8 cellular contexts compared by ENCODE assay signal in genomic region chr5:73497537-73498056, GRCh38. TPM values are rescaled to one million over a fixed set of nuclear protein-coding genes. Genes with fewer than 3 reads are reported as not detected.
A peak's percentile ranks its signal among the peaks of the same experiment; 100 is the strongest.
DNase-seq lines count a peak whose midpoint lies in the region; ATAC-seq and TF ChIP-seq lines count a peak whose summit lies in the region.

No MANE protein-coding gene starts in this region.

- peaks cover 0 to 1% (median 0%) of the 10 kb centered on the region in 7 donors for H3K9me3 Mint-ChIP-seq in CD4-positive, CD25-positive, alpha-beta regulatory T cell
- H3K9me3 Mint-ChIP-seq in central memory CD8-positive, alpha-beta T cell = no peaks in the 10 kb centered on the region

- no peak for DNase-seq in CD4-positive, CD25-positive, alpha-beta regulatory T cell
- DNase-seq in LNCaP clone FGC (ENCODE audit: low read depth) (no peak), ureter (ENCODE audit: low spot score) (no peak), Kasumi-1 (lab: John Stamatoyannopoulos, UW) (no peak), NCI-H1092 treated with DMSO at 0.1 percent for 48 hours (lab: John Stamatoyannopoulos, UW) (no peak)
- DNase-seq in central memory CD8-positive, alpha-beta T cell (ENCODE audit: low spot score in 2 of 2) = no peak

- H3K27me3 ChIP-seq in CD4-positive, CD25-positive, alpha-beta regulatory T cell (ENCODE audit: control insufficient read depth, insufficient read depth, low read length) = peaks cover 10% of the 10 kb centered on the region
- peaks cover 0 to 3% of the 10 kb centered on the region in 2 donors for H3K27me3 ChIP-seq in muscle layer of colon (ENCODE audit: control insufficient read depth in 1 of 2, insufficient read depth in 2 of 2, low read length in 2 of 2)

- TF ChIP-seq CTCF in LNCaP clone FGC (IDR thresholded peaks at IDR 0.05; ENCODE audit: control insufficient read depth, extremely low read depth, insufficient read depth) = no peak

- H3K4me3 ChIP-seq in CD4-positive, CD25-positive, alpha-beta regulatory T cell (ENCODE audit: low read depth, low read length) = peak overlapping the region; percentile 96
- peak overlapping the region; percentile 72 for H3K4me3 ChIP-seq in LNCaP clone FGC (ENCODE audit: low read depth, low read length)
- H3K4me3 ChIP-seq in muscle layer of colon (ENCODE audit: low read depth in 1 of 2, low read length in 2 of 2) = peak overlapping the region; percentile 81

- peak overlapping the region; percentile 97 to 99 (median 98) for H3K4me3 Mint-ChIP-seq in CD4-positive, CD25-positive, alpha-beta regulatory T cell
- H3K4me3 Mint-ChIP-seq in central memory CD8-positive, alpha-beta T cell = peak overlapping the region; percentile 97

- H3K27ac ChIP-seq in CD4-positive, CD25-positive, alpha-beta regulatory T cell (ENCODE audit: insufficient read depth, low read length, poor library complexity, severe bottlenecking) = peak overlapping the region; percentile 92
- H3K27ac ChIP-seq in muscle layer of colon (ENCODE audit: low read depth, low read length) = peak overlapping the region; percentile 94

- peaks cover 41% of the 10 kb centered on the region for H3K4me1 ChIP-seq in CD4-positive, CD25-positive, alpha-beta regulatory T cell (ENCODE audit: control insufficient read depth, insufficient read depth, low read length, poor library complexity, severe bottlenecking)
- peaks cover 28% of the 10 kb centered on the region for H3K4me1 ChIP-seq in muscle layer of colon (ENCODE audit: insufficient read depth, low read length)

- H3K27me3 Mint-ChIP-seq in CD4-positive, CD25-positive, alpha-beta regulatory T cell = peaks cover 19% of the 10 kb centered on the region
- H3K27me3 Mint-ChIP-seq in central memory CD8-positive, alpha-beta T cell = peaks cover 29% of the 10 kb centered on the region

- no peaks in the 10 kb centered on the region for H3K9me3 ChIP-seq in CD4-positive, CD25-positive, alpha-beta regulatory T cell (ENCODE audit: control insufficient read depth in 2 of 2, low read length in 2 of 2)
- H3K9me3 ChIP-seq in muscle layer of colon (ENCODE audit: low read length) = no peaks in the 10 kb centered on the region

- no peak for ATAC-seq in CD4-positive, CD25-positive, alpha-beta regulatory T cell (ENCODE audit: low read depth in 2 of 2)
- no peak for ATAC-seq in central memory CD8-positive, alpha-beta T cell (replicated peaks; ENCODE audit: extremely low read depth, poor library complexity, severe bottlenecking)
- ATAC-seq in GM21723 (IDR thresholded peaks at IDR 0.05; ENCODE audit: unreplicated experiment) = no peak

- H3K36me3 Mint-ChIP-seq in CD4-positive, CD25-positive, alpha-beta regulatory T cell = peaks cover 17% of the 10 kb centered on the region
- peaks cover 36% of the 10 kb centered on the region for H3K36me3 Mint-ChIP-seq in central memory CD8-positive, alpha-beta T cell (ENCODE audit: insufficient read depth)

- H3K36me3 ChIP-seq in CD4-positive, CD25-positive, alpha-beta regulatory T cell (ENCODE audit: control insufficient read depth, insufficient read depth, low read length) = peaks cover 10% of the 10 kb centered on the region
- H3K36me3 ChIP-seq in muscle layer of colon (ENCODE audit: insufficient read depth, low read length) = peaks cover 6% of the 10 kb centered on the region

- H3K27ac Mint-ChIP-seq in CD4-positive, CD25-positive, alpha-beta regulatory T cell = peak overlapping the region; percentile 99
- H3K27ac Mint-ChIP-seq in central memory CD8-positive, alpha-beta T cell (ENCODE audit: low read depth) = peak overlapping the region; percentile 99

- peak overlapping the region; percentile 83 for H3K9ac ChIP-seq in muscle layer of colon (ENCODE audit: low read length)

- H3K4me1 Mint-ChIP-seq in CD4-positive, CD25-positive, alpha-beta regulatory T cell = peaks cover 27 to 45% (median 32%) of the 10 kb centered on the region in 4 donors
- H3K4me1 Mint-ChIP-seq in central memory CD8-positive, alpha-beta T cell = peaks cover 40% of the 10 kb centered on the region

RNA-seq across cellular contexts. Expression of gene BTF3, which starts 0.6 kb away (rescaled TPM):
- 585 TPM for total RNA-seq in CD4-positive, CD25-positive, alpha-beta regulatory T cell
- 100 to 1,000 TPM; 737 to 852 (median 796) TPM for polyA plus RNA-seq in CD4-positive, CD25-positive, alpha-beta regulatory T cell
- 809 TPM for total RNA-seq in ureter

RNA-seq across cellular contexts. Expression of gene FOXD1, which starts 49.0 kb away (rescaled TPM):
- total RNA-seq in CD4-positive, CD25-positive, alpha-beta regulatory T cell = not detected
- under 1 TPM in 1 of 4 donors, not detected in 3; 0.07 TPM for polyA plus RNA-seq in CD4-positive, CD25-positive, alpha-beta regulatory T cell
- 1.1 TPM for total RNA-seq in ureter
